ENCODE assay signal across 9 cellular contexts in genomic region chr17:38885728-38886642, GRCh38. TPM values are rescaled to one million over a fixed set of nuclear protein-coding genes. Genes with fewer than 3 reads are reported as not detected.
DNase-seq lines count a peak whose midpoint lies in the region; ATAC-seq and TF ChIP-seq lines count a peak whose summit lies in the region.
"Had no signal": no experiment of that assay in that cellular context is flagged by ENCODE, and none has a peak within 500 bp of the region (broad histone marks: within the 10 kb centered on the region; RNA-seq: fewer than 3 reads in every experiment).

No MANE protein-coding gene starts in this region.

- no peaks in the 10 kb centered on the region for H4K20me1 ChIP-seq in PC-3 (ENCODE audit: low read length)

- H3K4ac ChIP-seq in mesendoderm (ENCODE audit: low read depth, low read length): peak overlapping the region; percentile 17

- H3K9me3 ChIP-seq in heart left ventricle (no peaks in the 10 kb centered on the region), transverse colon (no peaks in the 10 kb centered on the region), PC-3 (ENCODE audit: low read length) (no peaks in the 10 kb centered on the region)

- peak overlapping the region in 9 of 12 donors; percentile 0 to 76 (median 19) for H3K27ac ChIP-seq in heart left ventricle
- peak overlapping the region; percentile 9 for H3K27ac ChIP-seq in mesendoderm (ENCODE audit: low read depth, low read length)
- H3K27ac ChIP-seq in transverse colon: peak overlapping the region; percentile 44 to 54 (median 46)
- no peak overlapping the region for H3K27ac ChIP-seq in PC-3 (ENCODE audit: low read length)

- H3K9ac ChIP-seq in mesendoderm (ENCODE audit: low read length): no peak overlapping the region
- no peak overlapping the region for H3K9ac ChIP-seq in PC-3 (ENCODE audit: low read length)

- CTCF ChIA-PET in PC-3 (lab: Charles Lee): no interaction called here

- H4K8ac ChIP-seq in mesendoderm (ENCODE audit: low read depth, low read length): no peak overlapping the region

- ATAC-seq in heart left ventricle (peak in 2 of 4 donors; percentile 4 to 14), PC-3 (no peak)

- H3K4me1 ChIP-seq in heart left ventricle: peaks cover 9 to 86% (median 66%) of the 10 kb centered on the region in 12 donors
- H3K4me1 ChIP-seq in mesendoderm (ENCODE audit: control insufficient read depth, low read depth, low read length): peaks cover 20% of the 10 kb centered on the region
- H3K4me1 ChIP-seq in transverse colon: peaks cover 43 to 87% (median 60%) of the 10 kb centered on the region in 4 donors
- peaks cover 6% of the 10 kb centered on the region for H3K4me1 ChIP-seq in PC-3 (ENCODE audit: insufficient read depth, low read length)

- no peaks in the 10 kb centered on the region for H3K9me2 ChIP-seq in PC-3 (replicated peaks; ENCODE audit: low read length)

- intact Hi-C loops in heart left ventricle (cut with DNase I) (no loop called here), cardiac septum (cut with DNase I) (no loop called here), transverse colon (cut with DNase I; ENCODE audit: low total_unique reads) (no loop called here), PC-3 (cut with micrococcal nuclease) (no loop called here)

- H2BK15ac ChIP-seq in mesendoderm (replicated peaks; ENCODE audit: low read depth): no peak overlapping the region

- WGBS in heart left ventricle, 4 donors: 56 to 65% (median 59%) methylated on average over 10 to 11 of the region's 11 CpGs
- WGBS in mesendoderm (ENCODE audit: extremely low coverage, insufficient coverage, low lambda C conversion rate): 100% methylated on average over 3 of the region's 11 CpGs
- 62 to 83% methylated on average over 2 to 11 of the region's 11 CpGs for WGBS in transverse colon (ENCODE audit: low coverage in 1 of 2), 2 donors

- POLR2A ChIA-PET in PC-3 (lab: Charles Lee; ENCODE audit: unreplicated experiment): no interaction called here

- no peaks in the 10 kb centered on the region for H3K27me3 ChIP-seq in heart left ventricle
- no peaks in the 10 kb centered on the region for H3K27me3 ChIP-seq in mesendoderm (ENCODE audit: insufficient read depth, low read length, poor library complexity)
- no peaks in the 10 kb centered on the region for H3K27me3 ChIP-seq in transverse colon
- no peaks in the 10 kb centered on the region for H3K27me3 ChIP-seq in PC-3 (ENCODE audit: low read length)

- H3K79me2 ChIP-seq in mesendoderm (ENCODE audit: control insufficient read depth, insufficient read depth, low read length) (peaks cover 53% of the 10 kb centered on the region), PC-3 (ENCODE audit: low read length) (peaks cover 59% of the 10 kb centered on the region)

- BruUV-seq in PC-3 (replicated peaks; lab: Mats Ljungman, UMichigan): no TSS peak

- H3K4me2 ChIP-seq in mesendoderm (ENCODE audit: low read length): no peak overlapping the region
- H3K4me2 ChIP-seq in PC-3 (ENCODE audit: low read length): no peak overlapping the region

- TF ChIP-seq CTCF in heart left ventricle (IDR thresholded peaks at IDR 0.05) (no peak), transverse colon (IDR thresholded peaks at IDR 0.05) (no peak), PC-3 (conservative IDR thresholded peaks at IDR 0.05; ENCODE audit: low read depth, low read length) (no peak)

- H3F3A ChIP-seq in PC-3 (ENCODE audit: low read length, unreplicated experiment): no peaks in the 10 kb centered on the region

- no peak for DNase-seq in heart left ventricle
- no peak for DNase-seq in cardiac septum (ENCODE audit: low spot score)
- peak; percentile 83 for DNase-seq in astrocyte of the hippocampus (ENCODE audit: low read depth, low spot score)
- DNase-seq in mesendoderm: peak; percentile 94
- DNase-seq in transverse colon: no peak
- DNase-seq in HPDE6-E6E7 (ENCODE audit: extremely low spot score): no peak
- DNase-seq in PC-3: no peak
- no peak for DNase-seq in iPS-NIHi7 (ENCODE audit: extremely low spot score)
- DNase-seq: RPMI8226 had no signal

- no peak overlapping the region for H3K18ac ChIP-seq in mesendoderm (ENCODE audit: low read length)

- TF ChIP-seq EP300 in transverse colon (IDR thresholded peaks at IDR 0.05; ENCODE audit: low read depth): no peak

- no peak overlapping the region for H2AK5ac ChIP-seq in mesendoderm (ENCODE audit: low read length)

- peak overlapping the region; percentile 51 for H3K56ac ChIP-seq in mesendoderm (ENCODE audit: low read length)

- no peak for TF ChIP-seq POLR2A in heart left ventricle (IDR thresholded peaks at IDR 0.05)
- TF ChIP-seq POLR2A in transverse colon (IDR thresholded peaks at IDR 0.05): no peak

- peaks cover 0 to 79% (median 43%) of the 10 kb centered on the region in 9 donors for H3K36me3 ChIP-seq in heart left ventricle
- peaks cover 2% of the 10 kb centered on the region for H3K36me3 ChIP-seq in mesendoderm (ENCODE audit: control insufficient read depth, insufficient read depth, low read length)
- H3K36me3 ChIP-seq in transverse colon: peaks cover 0 to 3% (median 0%) of the 10 kb centered on the region in 4 donors
- peaks cover 10% of the 10 kb centered on the region; the same call in 1 of the 2 replicates for H3K36me3 ChIP-seq in PC-3 (ENCODE audit: low read depth, low read length)

- no peak overlapping the region for H2BK120ac ChIP-seq in mesendoderm (ENCODE audit: low read depth, low read length)

- H2BK5ac ChIP-seq in mesendoderm (ENCODE audit: low read length): no peak overlapping the region

- H3K4me3 ChIP-seq in heart left ventricle (no peak overlapping the region), mesendoderm (ENCODE audit: low read length) (no peak overlapping the region), transverse colon (no peak overlapping the region), PC-3 (ENCODE audit: low read length) (no peak overlapping the region)

- H4K5ac ChIP-seq in mesendoderm (ENCODE audit: low read length): no peak overlapping the region

- peaks cover 32% of the 10 kb centered on the region for H3K79me1 ChIP-seq in mesendoderm (ENCODE audit: low read length)

- no peak overlapping the region for H2AFZ ChIP-seq in PC-3 (ENCODE audit: low read length)

- H3K23ac ChIP-seq in mesendoderm (ENCODE audit: low read length): no peak overlapping the region

- in situ Hi-C loops in transverse colon (cut with MboI; ENCODE audit: low pct_ligation_motif_present in 1 of 4, low pct_unique_long_range_greater_than_20kb in 1 of 4, low sequenced_read_pairs in 3 of 4): no loop called here

RNA-seq across cellular contexts. Expression of gene LASP1, which starts 16.1 kb away (rescaled TPM):
- total RNA-seq in heart left ventricle (10 to 100 TPM; 23.2 to 88.2 (median 26.7) TPM), cardiac septum (25.3 TPM), transverse colon (100 to 1,000 TPM; 117 to 553 (median 307) TPM), PC-3 (2014; rRNA removed) (106 and 120 TPM in 2 replicates)
- 10 to 100 TPM; 18.2 to 29.2 TPM for polyA plus RNA-seq in heart left ventricle
- 160 TPM for polyA plus RNA-seq in mesendoderm (2013, experiment 1 of 2)
- 164 TPM for polyA plus RNA-seq in mesendoderm (2013, experiment 2 of 2)

RNA-seq across cellular contexts. Expression of gene RPL23, which starts 32.5 kb away (rescaled TPM):
- total RNA-seq in heart left ventricle (1,000 to 10,000 TPM in 1 of 9 donors, 100 to 1,000 TPM in 8; 698 to 1,018 (median 826) TPM), cardiac septum (564 TPM), transverse colon (1,000 to 10,000 TPM in 1 of 4 donors, 100 to 1,000 TPM in 3; 386 to 1,109 (median 710) TPM), PC-3 (2014; rRNA removed) (807 and 1,110 TPM in 2 replicates)
- polyA plus RNA-seq in heart left ventricle: 1,000 to 10,000 TPM; 1,964 to 2,300 TPM
- polyA plus RNA-seq in mesendoderm (2013, experiment 1 of 2): 4,252 TPM
- polyA plus RNA-seq in mesendoderm (2013, experiment 2 of 2): 4,329 TPM

Comparison
In these comparisons a context has a peak if more than half of its experiments do, and no peak if none do; other contexts are left out.
1. DNase-seq: peak in astrocyte of the hippocampus (single experiment) and mesendoderm (single experiment); none in heart left ventricle (0 of 5), cardiac septum (single experiment), transverse colon (single experiment), HPDE6-E6E7 (single experiment), PC-3 (single experiment) and iPS-NIHi7 (single experiment).